ENCODE assay signal across 10 cellular contexts in the genomic region with DNA sequence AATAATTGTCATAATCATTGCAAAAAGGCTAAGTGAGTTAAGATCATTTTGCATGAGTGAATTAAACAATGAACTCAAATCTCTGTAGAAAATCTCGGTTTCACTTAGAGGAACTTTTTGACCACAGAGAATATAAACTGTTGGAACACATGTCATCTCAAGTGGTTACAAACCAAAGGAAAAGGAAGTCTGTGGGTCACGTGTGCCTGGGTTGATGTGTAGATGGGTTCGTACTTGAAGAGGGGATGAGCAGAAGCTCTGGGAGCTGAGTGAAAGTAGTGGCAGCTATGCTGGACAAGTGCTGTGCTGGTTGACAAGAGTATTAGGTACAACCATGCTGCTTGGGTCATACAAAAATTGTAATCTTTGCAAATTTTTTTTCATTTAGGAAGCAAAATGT. TPM values are rescaled to one million over a fixed set of nuclear protein-coding genes. Genes with fewer than 3 reads are reported as not detected.
A peak's percentile ranks its signal among the peaks of the same experiment; 100 is the strongest.
DNase-seq lines count a peak whose midpoint lies in the region; ATAC-seq and TF ChIP-seq lines count a peak whose summit lies in the region.
"Had no signal": no experiment of that assay in that cellular context is flagged by ENCODE, and none has a peak within 500 bp of the region (broad histone marks: within the 10 kb centered on the region; RNA-seq: fewer than 3 reads in every experiment).

No MANE protein-coding gene starts in this region.

- H3K4me3 Mint-ChIP-seq in activated CD8-positive, alpha-beta memory T cell treated with anti-CD3 and anti-CD28 coated beads, Interleukin-2, amount 10 ng/mL, durations not matched to agents 7 days and 5 days: no peak overlapping the region
- peak overlapping the region; percentile 56 for H3K4me3 Mint-ChIP-seq in T-helper 2 cell treated with Interferon-gamma antibody and Interleukin-4, amounts not matched to agents 5 μg/mL and 100 μg/mL, for 36 hours
- peak overlapping the region; percentile 2 to 74 (median 41) for H3K4me3 Mint-ChIP-seq in naive thymus-derived CD8-positive, alpha-beta T cell

- peaks cover 49% of the 10 kb centered on the region for H3K36me3 Mint-ChIP-seq in activated CD8-positive, alpha-beta memory T cell treated with anti-CD3 and anti-CD28 coated beads, Interleukin-2, amount 10 ng/mL, durations not matched to agents 7 days and 5 days
- H3K36me3 Mint-ChIP-seq in T-helper 2 cell treated with Interferon-gamma antibody and Interleukin-4, amounts not matched to agents 5 μg/mL and 100 μg/mL, for 36 hours (ENCODE audit: low read depth): peaks cover 63% of the 10 kb centered on the region
- peaks cover 0 to 59% (median 16%) of the 10 kb centered on the region in 3 donors for H3K36me3 Mint-ChIP-seq in naive thymus-derived CD8-positive, alpha-beta T cell

- CTCF ChIA-PET in activated CD8-positive, alpha-beta memory T cell treated with anti-CD3 and anti-CD28 coated beads, Interleukin-2, amount 10 ng/mL, durations not matched to agents 7 days and 5 days (lab: Charles Lee): interaction anchor here (1.3 to 2.1 kb wide), 2 partner anchors 20 to 61 kb away, joined by 3 to 4 read pairs; no protein-coding TSS in a partner anchor

- TF ChIP-seq CTCF in GM10266 (IDR thresholded peaks at IDR 0.05; ENCODE audit: control insufficient read depth, insufficient read depth, low read depth, missing control alignments): no peak

- H3K4me1 Mint-ChIP-seq in activated CD8-positive, alpha-beta memory T cell treated with anti-CD3 and anti-CD28 coated beads, Interleukin-2, amount 10 ng/mL, durations not matched to agents 7 days and 5 days: peaks cover 40% of the 10 kb centered on the region
- H3K4me1 Mint-ChIP-seq in T-helper 2 cell treated with Interferon-gamma antibody and Interleukin-4, amounts not matched to agents 5 μg/mL and 100 μg/mL, for 36 hours (ENCODE audit: low read depth): peaks cover 67% of the 10 kb centered on the region
- H3K4me1 Mint-ChIP-seq in naive thymus-derived CD8-positive, alpha-beta T cell: peaks cover 23 to 60% (median 52%) of the 10 kb centered on the region in 4 donors

- peak; percentile 81 for ATAC-seq in activated CD8-positive, alpha-beta memory T cell treated with anti-CD3 and anti-CD28 coated beads, Interleukin-2, amount 10 ng/mL, durations not matched to agents 7 days and 5 days
- ATAC-seq in HG03097 (IDR thresholded peaks at IDR 0.05; ENCODE audit: low FRiP score, unreplicated experiment): peak; percentile 85
- peak; percentile 92 to 99 for ATAC-seq in naive thymus-derived CD8-positive, alpha-beta T cell

- H3K27ac Mint-ChIP-seq in activated CD8-positive, alpha-beta memory T cell treated with anti-CD3 and anti-CD28 coated beads, Interleukin-2, amount 10 ng/mL, durations not matched to agents 7 days and 5 days: peak overlapping the region; percentile 27
- peak overlapping the region; percentile 9 for H3K27ac Mint-ChIP-seq in T-helper 2 cell treated with Interferon-gamma antibody and Interleukin-4, amounts not matched to agents 5 μg/mL and 100 μg/mL, for 36 hours
- peak overlapping the region in 4 of 10 donors; percentile 1 to 49 (median 22) for H3K27ac Mint-ChIP-seq in naive thymus-derived CD8-positive, alpha-beta T cell

- DNase-seq in activated CD8-positive, alpha-beta memory T cell treated with anti-CD3 and anti-CD28 coated beads, Interleukin-2, amount 10 ng/mL, durations not matched to agents 7 days and 5 days: peak; percentile 73
- DNase-seq in activated CD8-positive, alpha-beta memory T cell treated with anti-CD3 and anti-CD28 coated beads, Interleukin-2, amount 50 U/mL, for 4 hours: no peak
- DNase-seq in T-helper 2 cell treated with Interferon-gamma antibody and Interleukin-4, amounts not matched to agents 5 μg/mL and 100 μg/mL, for 36 hours (ENCODE audit: low spot score): peak; percentile 54
- peak in 7 of 10 donors; percentile 19 to 73 (median 57) for DNase-seq in naive thymus-derived CD8-positive, alpha-beta T cell
- DNase-seq in NCI-H1092 treated with DMSO at 0.1 percent for 48 hours (lab: John Stamatoyannopoulos, UW) (no peak), GM10266 (ENCODE audit: extremely low spot score) (no peak), NCI-H2029 treated with DMSO at 0.1 percent for 48 hours (lab: John Stamatoyannopoulos, UW) (no peak)
- DNase-seq: NCI-H1694; stimulated activated naive CD4-positive, alpha-beta T cell treated with Interleukin-2 at 50 U/mL for 16 hours had no signal

- no peaks in the 10 kb centered on the region for H3K9me3 Mint-ChIP-seq in activated CD8-positive, alpha-beta memory T cell treated with anti-CD3 and anti-CD28 coated beads, Interleukin-2, amount 10 ng/mL, durations not matched to agents 7 days and 5 days (ENCODE audit: low read depth)
- no peaks in the 10 kb centered on the region for H3K9me3 Mint-ChIP-seq in T-helper 2 cell treated with Interferon-gamma antibody and Interleukin-4, amounts not matched to agents 5 μg/mL and 100 μg/mL, for 36 hours
- H3K9me3 Mint-ChIP-seq in naive thymus-derived CD8-positive, alpha-beta T cell: no peaks in the 10 kb centered on the region

- POLR2A ChIA-PET in naive thymus-derived CD8-positive, alpha-beta T cell (lab: Charles Lee): no interaction called here

- H3K27me3 Mint-ChIP-seq in activated CD8-positive, alpha-beta memory T cell treated with anti-CD3 and anti-CD28 coated beads, Interleukin-2, amount 10 ng/mL, durations not matched to agents 7 days and 5 days: no peaks in the 10 kb centered on the region
- H3K27me3 Mint-ChIP-seq in T-helper 2 cell treated with Interferon-gamma antibody and Interleukin-4, amounts not matched to agents 5 μg/mL and 100 μg/mL, for 36 hours (ENCODE audit: low read depth): no peaks in the 10 kb centered on the region
- no peaks in the 10 kb centered on the region for H3K27me3 Mint-ChIP-seq in naive thymus-derived CD8-positive, alpha-beta T cell

RNA-seq across cellular contexts. Expression of gene GLRX3, which starts 35.0 kb away (rescaled TPM):
- total RNA-seq in activated CD8-positive, alpha-beta memory T cell treated with anti-CD3 and anti-CD28 coated beads, Interleukin-2, amount 10 ng/mL, durations not matched to agents 7 days and 5 days: 10 to 100 TPM; 65.0 to 89.7 TPM
- total RNA-seq in naive thymus-derived CD8-positive, alpha-beta T cell: 10 to 100 TPM; 47.6 to 52.5 TPM
- polyA plus RNA-seq in naive thymus-derived CD8-positive, alpha-beta T cell: 10 to 100 TPM; 71.5 to 97.8 (median 81.8) TPM

Comparison
In these comparisons a context has a peak if more than half of its experiments do, and no peak if none do; other contexts are left out.
1. DNase-seq: peak in activated CD8-positive, alpha-beta memory T cell treated with anti-CD3 and anti-CD28 coated beads, Interleukin-2, amount 10 ng/mL, durations not matched to agents 7 days and 5 days (single experiment), T-helper 2 cell treated with Interferon-gamma antibody and Interleukin-4, amounts not matched to agents 5 μg/mL and 100 μg/mL, for 36 hours (single experiment) and naive thymus-derived CD8-positive, alpha-beta T cell (7 of 10); none in activated CD8-positive, alpha-beta memory T cell treated with anti-CD3 and anti-CD28 coated beads, Interleukin-2, amount 50 U/mL, for 4 hours (single experiment), NCI-H1092 treated with DMSO at 0.1 percent for 48 hours (single experiment), GM10266 (single experiment) and NCI-H2029 treated with DMSO at 0.1 percent for 48 hours (single experiment).
2. Peak in every context shown above with its lines, with median percentiles within 50 percentile points of each other: ATAC-seq.